In genomic region chrX:20487227-20487626, GRCh38 we compare ENCODE assay signal across 15 cellular contexts.
DNase-seq lines count a peak whose midpoint lies in the region; ATAC-seq, FAIRE-seq and TF ChIP-seq lines count a peak whose summit lies in the region.
"Had no signal": no experiment of that assay in that cellular context is flagged by ENCODE, and none has a peak within 500 bp of the region (broad histone marks: within the 10 kb centered on the region; RNA-seq: fewer than 3 reads in every experiment).

No MANE protein-coding gene starts in this region.

- DNase-seq in stimulated activated naive CD8-positive, alpha-beta T cell treated with anti-CD3 and anti-CD28 coated beads, Interleukin-15, Interleukin-2, amounts not matched to agents 100 U/mL and 50 U/mL, for 24 hours, result no peak
- DNase-seq in stimulated activated naive CD8-positive, alpha-beta T cell treated with anti-CD3 and anti-CD28 coated beads, Interleukin-15, amount 100 ng/mL, for 72 hours, result no peak
- peak; percentile 43 for DNase-seq in fibroblast of mammary gland (ENCODE audit: low read depth)
- no peak for DNase-seq in GM19239 (ENCODE audit: insufficient read length, low spot score)
- no peak for DNase-seq in NK-92 treated with Interleukin-12 subunit alpha and Interleukin-12 subunit beta, amount 100 ng/mL, for 24 hours (lab: John Stamatoyannopoulos, UW)
- DNase-seq in GM10266 (ENCODE audit: extremely low spot score), result no peak
- DNase-seq: activated CD4-positive, CD25-positive, alpha-beta regulatory T cell; activated naive CD4-positive, alpha-beta T cell treated with anti-CD3 and anti-CD28 coated beads, Interleukin-2, amount 50 U/mL, for 16 hours; esophagus squamous epithelium; MG63; SW 1271 had no signal

- H3K4me3 Mint-ChIP-seq in stimulated activated naive CD8-positive, alpha-beta T cell treated with anti-CD3 and anti-CD28 coated beads, Interleukin-15, amount 100 ng/mL, for 72 hours, result no peak overlapping the region
- H3K4me3 Mint-ChIP-seq: memory B cell had no signal

- no peaks in the 10 kb centered on the region for H3K27me3 Mint-ChIP-seq in stimulated activated naive CD8-positive, alpha-beta T cell treated with anti-CD3 and anti-CD28 coated beads, Interleukin-15, amount 100 ng/mL, for 72 hours

- FAIRE-seq in GM19239 (lab: Jason Lieb, UNC), result no peak
- FAIRE-seq: H54 had no signal

- no peak overlapping the region for H3K27ac Mint-ChIP-seq in stimulated activated naive CD8-positive, alpha-beta T cell treated with anti-CD3 and anti-CD28 coated beads, Interleukin-15, amount 100 ng/mL, for 72 hours
- H3K27ac Mint-ChIP-seq: memory B cell had no signal

- ATAC-seq in stimulated activated naive CD8-positive, alpha-beta T cell treated with anti-CD3 and anti-CD28 coated beads, Interleukin-15, Interleukin-2, amounts not matched to agents 100 U/mL and 50 U/mL, for 24 hours, result peak; percentile 57
- ATAC-seq in stimulated activated naive CD8-positive, alpha-beta T cell treated with anti-CD3 and anti-CD28 coated beads, Interleukin-15, amount 100 ng/mL, for 72 hours, result no peak
- ATAC-seq in SK-N-SH treated with all-trans-retinoic acid at 6 μM for 48 hours (peak; percentile 94), HG03139 (IDR thresholded peaks at IDR 0.05; ENCODE audit: unreplicated experiment) (no peak)

- no peak overlapping the region for H3K4me3 ChIP-seq in fibroblast of mammary gland (ENCODE audit: control insufficient read depth, low read depth, low read length)
- H3K4me3 ChIP-seq: esophagus squamous epithelium, MG63 had no signal

- no peak for TF ChIP-seq CTCF in fibroblast of mammary gland (conservative IDR thresholded peaks at IDR 0.05; ENCODE audit: control insufficient read depth, insufficient read depth, low read depth, low read length)
- no peak for TF ChIP-seq CTCF in GM10266 (IDR thresholded peaks at IDR 0.05; ENCODE audit: control insufficient read depth, insufficient read depth, low read depth, missing control alignments)

- peaks cover 9% of the 10 kb centered on the region for H3K4me1 Mint-ChIP-seq in stimulated activated naive CD8-positive, alpha-beta T cell treated with anti-CD3 and anti-CD28 coated beads, Interleukin-15, amount 100 ng/mL, for 72 hours

- H3K9me3 Mint-ChIP-seq in stimulated activated naive CD8-positive, alpha-beta T cell treated with anti-CD3 and anti-CD28 coated beads, Interleukin-15, amount 100 ng/mL, for 72 hours, result no peaks in the 10 kb centered on the region
- H3K9me3 Mint-ChIP-seq: memory B cell had no signal

TF ChIP-seq in SK-N-SH treated with all-trans-retinoic acid at 6 μM for 48 hours, 23 proteins besides CTCF, POLR2A, EP300 and RAD21:
- TF ChIP-seq ZNF70 (CRISPR knock-in tag; IDR thresholded peaks at IDR 0.05) (no peak), ESRRG (CRISPR knock-in tag; IDR thresholded peaks at IDR 0.05) (no peak), POU6F1 (CRISPR knock-in tag; IDR thresholded peaks at IDR 0.05; ENCODE audit: borderline replicate concordance, low read depth) (no peak), ISL1 (CRISPR knock-in tag; IDR thresholded peaks at IDR 0.05) (peak; percentile 39), CREB5 (CRISPR knock-in tag; IDR thresholded peaks at IDR 0.05; ENCODE audit: low read depth) (no peak)

Comparison
In these comparisons a context has a peak if more than half of its experiments do, and no peak if none do; other contexts are left out.
1. ATAC-seq: peak in stimulated activated naive CD8-positive, alpha-beta T cell treated with anti-CD3 and anti-CD28 coated beads, Interleukin-15, Interleukin-2, amounts not matched to agents 100 U/mL and 50 U/mL, for 24 hours (single experiment) and SK-N-SH treated with all-trans-retinoic acid at 6 μM for 48 hours (single experiment); none in stimulated activated naive CD8-positive, alpha-beta T cell treated with anti-CD3 and anti-CD28 coated beads, Interleukin-15, amount 100 ng/mL, for 72 hours (single experiment) and HG03139 (single experiment).